Comparison of ENCODE assay signal across 28 cellular contexts in genomic region chr15:91356083-91356482, GRCh38.
"Had no signal": no experiment of that assay in that cellular context is flagged by ENCODE, and none has a peak within 500 bp of the region (broad histone marks: within the 10 kb centered on the region; RNA-seq: fewer than 3 reads in every experiment).

No MANE protein-coding gene starts in this region.

- H3K27me3 ChIP-seq: ascending aorta, breast epithelium, cardiac muscle cell, colonic mucosa had no signal

- H3K9me3 ChIP-seq: ascending aorta, breast epithelium, colonic mucosa had no signal

- H3K4me3 ChIP-seq: ascending aorta, breast epithelium, cardiac muscle cell, colonic mucosa had no signal

- DNase-seq: activated CD4-positive, alpha-beta memory T cell treated with anti-CD3 and anti-CD28 coated beads for 36 hours; activated CD4-positive, alpha-beta T cell treated with anti-CD3 and anti-CD28 coated beads for 36 hours; activated CD4-positive, alpha-beta T cell treated with anti-CD3 and anti-CD28 coated beads, Interleukin-2, amount 10 ng/mL, durations not matched to agents 24 days and 14 days; activated CD4-positive, CD25-positive, alpha-beta regulatory T cell; activated CD4-positive, CD25-positive, alpha-beta regulatory T cell treated with anti-CD3 and anti-CD28 coated beads, Interleukin-2, amount 50 U/mL, for 72 hours; activated CD8-positive, alpha-beta memory T cell treated with anti-CD3 and anti-CD28 coated beads, Interleukin-2, amount 10 ng/mL, durations not matched to agents 7 days and 5 days; activated CD8-positive, alpha-beta memory T cell treated with anti-CD3 and anti-CD28 coated beads, Interleukin-2, amount 50 U/mL, for 4 hours; activated CD8-positive, alpha-beta T cell treated with anti-CD3 and anti-CD28 coated beads, Interleukin-2, amount 10 ng/mL, durations not matched to agents 7 days and 5 days; activated gamma-delta T cell; activated naive CD4-positive, alpha-beta T cell; activated naive CD4-positive, alpha-beta T cell treated with anti-CD3 and anti-CD28 coated beads, Interleukin-2, amount 10 ng/mL, durations not matched to agents 7 days and 5 days; activated naive CD8-positive, alpha-beta T cell treated with anti-CD3 and anti-CD28 coated beads, Interleukin-2, amount 10 ng/mL, durations not matched to agents 7 days and 5 days; activated T-cell treated with anti-CD3 and anti-CD28 coated beads, Interleukin-2, amount 50 U/mL, for 1 hour; activated T-cell treated with anti-CD3 and anti-CD28 coated beads, Interleukin-2, amount 50 U/mL, for 48 hours; central memory CD4-positive, alpha-beta T cell; cerebellar nuclear complex; colonic mucosa; effector CD8-positive, alpha-beta T cell; foreskin fibroblast; T-helper 2 cell had no signal

- H3K4me1 ChIP-seq: ascending aorta, breast epithelium, colonic mucosa had no signal

- ATAC-seq: activated CD4-positive, alpha-beta T cell treated with anti-CD3 and anti-CD28 coated beads for 36 hours; activated CD8-positive, alpha-beta memory T cell treated with anti-CD3 and anti-CD28 coated beads, Interleukin-2, amount 10 ng/mL, durations not matched to agents 7 days and 5 days; activated CD8-positive, alpha-beta T cell treated with anti-CD3 and anti-CD28 coated beads, Interleukin-2, amount 10 ng/mL, durations not matched to agents 7 days and 5 days; activated naive CD4-positive, alpha-beta T cell treated with anti-CD3 and anti-CD28 coated beads, Interleukin-2, amount 50 U/mL, for 72 hours had no signal

- H3K36me3 ChIP-seq: ascending aorta, breast epithelium, cardiac muscle cell, colonic mucosa had no signal

- FAIRE-seq: endometrium, endothelial cell of umbilical vein, frontal cortex had no signal

- H3K27ac ChIP-seq: ascending aorta, breast epithelium, cardiac muscle cell, colonic mucosa, epithelial cell of prostate had no signal
